ENCODE assay signal across 16 cellular contexts in genomic region chr1:114470681-114471080, GRCh38. TPM values are rescaled to one million over a fixed set of nuclear protein-coding genes. Genes with fewer than 3 reads are reported as not detected.
A peak's percentile ranks its signal among the peaks of the same experiment; 100 is the strongest.
DNase-seq lines count a peak whose midpoint lies in the region; ATAC-seq and TF ChIP-seq lines count a peak whose summit lies in the region.
"Had no signal": no experiment of that assay in that cellular context is flagged by ENCODE, and none has a peak within 500 bp of the region (broad histone marks: within the 10 kb centered on the region; RNA-seq: fewer than 3 reads in every experiment).

No MANE protein-coding gene starts in this region.

- H3K4me3 Mint-ChIP-seq in natural killer cell (no peak overlapping the region), T-helper 17 cell (no peak overlapping the region), endodermal cell (no peak overlapping the region)
- H3K4me3 Mint-ChIP-seq in natural killer cell treated with Interleukin-12 subunit alpha and Interleukin-12 subunit beta and Interleukin-15 and Interleukin-18, amount 100 ng/mL, for 72 hours, result no peak overlapping the region
- no peak overlapping the region for H3K4me3 Mint-ChIP-seq in activated CD4-positive, alpha-beta T cell treated with anti-CD3 and anti-CD28 coated beads for 36 hours
- H3K4me3 Mint-ChIP-seq: GM23338, H9, HFFc6 had no signal

- H3K27me3 ChIP-seq in endodermal cell (ENCODE audit: control insufficient read depth, insufficient read depth, low read length, poor library complexity, severe bottlenecking), result no peaks in the 10 kb centered on the region

- WGBS in endodermal cell (ENCODE audit: insufficient coverage in 1 of 2, insufficient read length in 1 of 2), 2 experiments, result 71 to 77% methylated on average over 4 to 5 of the region's 5 CpGs

- H3K4me1 Mint-ChIP-seq in natural killer cell (peaks cover 65 to 82% of the 10 kb centered on the region in 2 donors), T-helper 17 cell (peaks cover 56% of the 10 kb centered on the region), endodermal cell (peaks cover 18% of the 10 kb centered on the region)
- H3K4me1 Mint-ChIP-seq in natural killer cell treated with Interleukin-12 subunit alpha and Interleukin-12 subunit beta and Interleukin-15 and Interleukin-18, amount 100 ng/mL, for 72 hours (ENCODE audit: low read depth in 2 of 2), result peaks cover 57 to 61% of the 10 kb centered on the region in 2 donors
- peaks cover 63% of the 10 kb centered on the region for H3K4me1 Mint-ChIP-seq in activated CD4-positive, alpha-beta T cell treated with anti-CD3 and anti-CD28 coated beads for 36 hours

- no peaks in the 10 kb centered on the region for H3K4me1 ChIP-seq in endodermal cell (ENCODE audit: control insufficient read depth, insufficient read depth, low read length)

- H3K36me3 Mint-ChIP-seq in natural killer cell, result no peaks in the 10 kb centered on the region
- peaks cover 5% of the 10 kb centered on the region for H3K36me3 Mint-ChIP-seq in natural killer cell treated with Interleukin-12 subunit alpha and Interleukin-12 subunit beta and Interleukin-15 and Interleukin-18, amount 100 ng/mL, for 72 hours
- peaks cover 4% of the 10 kb centered on the region for H3K36me3 Mint-ChIP-seq in T-helper 17 cell (ENCODE audit: low read depth)
- H3K36me3 Mint-ChIP-seq in endodermal cell (ENCODE audit: low read depth), result peaks cover 33% of the 10 kb centered on the region
- peaks cover 22% of the 10 kb centered on the region for H3K36me3 Mint-ChIP-seq in activated CD4-positive, alpha-beta T cell treated with anti-CD3 and anti-CD28 coated beads for 36 hours (ENCODE audit: low read depth)

- CTCF ChIA-PET in activated CD4-positive, alpha-beta T cell treated with anti-CD3 and anti-CD28 coated beads for 36 hours (lab: Charles Lee), result interaction anchor here (0.5 kb wide), 1 partner anchor 84 kb away, joined by 3 read pairs; no protein-coding TSS in a partner anchor

- H3K27ac Mint-ChIP-seq in natural killer cell, result peak overlapping the region; percentile 2 to 39
- no peak overlapping the region for H3K27ac Mint-ChIP-seq in natural killer cell treated with Interleukin-12 subunit alpha and Interleukin-12 subunit beta and Interleukin-15 and Interleukin-18, amount 100 ng/mL, for 72 hours
- H3K27ac Mint-ChIP-seq in T-helper 17 cell, result peak overlapping the region; percentile 54
- peak overlapping the region; percentile 37 for H3K27ac Mint-ChIP-seq in endodermal cell
- H3K27ac Mint-ChIP-seq in activated CD4-positive, alpha-beta T cell treated with anti-CD3 and anti-CD28 coated beads for 36 hours, result no peak overlapping the region
- H3K27ac Mint-ChIP-seq: GM23338, HFFc6 had no signal

- no peaks in the 10 kb centered on the region for H3K9me3 Mint-ChIP-seq in natural killer cell
- no peaks in the 10 kb centered on the region for H3K9me3 Mint-ChIP-seq in natural killer cell treated with Interleukin-12 subunit alpha and Interleukin-12 subunit beta and Interleukin-15 and Interleukin-18, amount 100 ng/mL, for 72 hours
- peaks cover 4% of the 10 kb centered on the region for H3K9me3 Mint-ChIP-seq in endodermal cell
- peaks cover 5% of the 10 kb centered on the region for H3K9me3 Mint-ChIP-seq in activated CD4-positive, alpha-beta T cell treated with anti-CD3 and anti-CD28 coated beads for 36 hours (ENCODE audit: low read depth)
- H3K9me3 Mint-ChIP-seq: H9 had no signal

- no peak overlapping the region for H3K9ac ChIP-seq in endodermal cell (ENCODE audit: extremely low read depth, low read length, poor library complexity, severe bottlenecking)

- no peaks in the 10 kb centered on the region for H3K9me3 ChIP-seq in T-helper 17 cell (ENCODE audit: control insufficient read depth, low read length, poor library complexity, severe bottlenecking)
- H3K9me3 ChIP-seq in endodermal cell (ENCODE audit: control insufficient read depth, low read length), result no peaks in the 10 kb centered on the region
- H3K9me3 ChIP-seq: Caco-2 had no signal

- DNase-seq in natural killer cell, result no peak
- no peak for DNase-seq in natural killer cell treated with Interleukin-12 subunit alpha and Interleukin-12 subunit beta and Interleukin-15 and Interleukin-18, amount 100 ng/mL, for 72 hours (ENCODE audit: low spot score)
- no peak for DNase-seq in T-helper 17 cell
- no peak for DNase-seq in endodermal cell
- no peak for DNase-seq in foreskin fibroblast
- DNase-seq in activated CD4-positive, alpha-beta T cell treated with anti-CD3 and anti-CD28 coated beads for 36 hours, result no peak
- DNase-seq in COR-L47 (lab: John Stamatoyannopoulos, UW), result no peak
- DNase-seq: C1 segment of cervical spinal cord; Caco-2; CD4-positive, alpha-beta memory T cell; DMS153; DND-41; H9; HFFc6 had no signal

- no peak overlapping the region for H3K27ac ChIP-seq in endodermal cell (ENCODE audit: low read depth, low read length)

- H3K27me3 Mint-ChIP-seq in natural killer cell (ENCODE audit: low read depth in 2 of 2), result no peaks in the 10 kb centered on the region
- no peaks in the 10 kb centered on the region for H3K27me3 Mint-ChIP-seq in natural killer cell treated with Interleukin-12 subunit alpha and Interleukin-12 subunit beta and Interleukin-15 and Interleukin-18, amount 100 ng/mL, for 72 hours
- no peaks in the 10 kb centered on the region for H3K27me3 Mint-ChIP-seq in T-helper 17 cell
- no peaks in the 10 kb centered on the region for H3K27me3 Mint-ChIP-seq in endodermal cell (ENCODE audit: insufficient read depth)
- H3K27me3 Mint-ChIP-seq in activated CD4-positive, alpha-beta T cell treated with anti-CD3 and anti-CD28 coated beads for 36 hours, result no peaks in the 10 kb centered on the region
- H3K27me3 Mint-ChIP-seq: CD4-positive, alpha-beta memory T cell had no signal

- intact Hi-C loops in natural killer cell (cut with micrococcal nuclease), result no loop called here
- intact Hi-C loops in activated CD4-positive, alpha-beta T cell treated with anti-CD3 and anti-CD28 coated beads for 36 hours (cut with DNase I, micrococcal nuclease), result no loop called here

- H3K4me3 ChIP-seq in endodermal cell (ENCODE audit: low read length), result no peak overlapping the region
- H3K4me3 ChIP-seq in foreskin fibroblast (ENCODE audit: low read depth in 1 of 2, low read length in 2 of 2), result no peak overlapping the region
- H3K4me3 ChIP-seq: GM23338 had no signal

- TF ChIP-seq CTCF in natural killer cell (IDR thresholded peaks at IDR 0.05) (no peak), endodermal cell (conservative IDR thresholded peaks at IDR 0.05) (no peak), foreskin fibroblast (IDR thresholded peaks at IDR 0.05; ENCODE audit: low read depth, low read length) (no peak)

- H3K36me3 ChIP-seq in endodermal cell (ENCODE audit: control insufficient read depth, insufficient read depth, low read length), result peaks cover 10% of the 10 kb centered on the region

- POLR2A ChIA-PET in activated CD4-positive, alpha-beta T cell treated with anti-CD3 and anti-CD28 coated beads for 36 hours (lab: Charles Lee), result no interaction called here

- no peak for ATAC-seq in natural killer cell
- ATAC-seq in natural killer cell treated with Interleukin-12 subunit alpha and Interleukin-12 subunit beta and Interleukin-15 and Interleukin-18, amount 100 ng/mL, for 72 hours, result no peak
- ATAC-seq in T-helper 17 cell, result no peak
- no peak for ATAC-seq in activated CD4-positive, alpha-beta T cell treated with anti-CD3 and anti-CD28 coated beads for 36 hours
- ATAC-seq: GM23338, HCT116 had no signal

RNA-seq across cellular contexts. Expression of gene TRIM33, which starts 40.3 kb away (rescaled TPM):
- total RNA-seq in natural killer cell, result 10 to 100 TPM; 70.6 to 91.5 (median 86.1) TPM
- 10 to 100 TPM; 48.1 to 55.7 TPM for total RNA-seq in natural killer cell treated with Interleukin-12 subunit alpha and Interleukin-12 subunit beta and Interleukin-15 and Interleukin-18, amount 100 ng/mL, for 72 hours
- 10 to 100 TPM; 48.1 to 53.9 TPM for total RNA-seq in T-helper 17 cell
- 10 to 100 TPM; 47.2 to 50.6 TPM for total RNA-seq in endodermal cell
- polyA plus RNA-seq in endodermal cell (2013, experiment 1 of 2), result 35.8 TPM
- 35.1 TPM for polyA plus RNA-seq in endodermal cell (2013, experiment 2 of 2)
- 10 to 100 TPM; 32.5 to 41.6 TPM for total RNA-seq in activated CD4-positive, alpha-beta T cell treated with anti-CD3 and anti-CD28 coated beads for 36 hours

Comparison
In these comparisons a context has a peak if more than half of its experiments do, and no peak if none do; other contexts are left out.
1. H3K27ac Mint-ChIP-seq: peak in natural killer cell (2 of 2), T-helper 17 cell (single experiment) and endodermal cell (single experiment); none in natural killer cell treated with Interleukin-12 subunit alpha and Interleukin-12 subunit beta and Interleukin-15 and Interleukin-18, amount 100 ng/mL, for 72 hours (0 of 2) and activated CD4-positive, alpha-beta T cell treated with anti-CD3 and anti-CD28 coated beads for 36 hours (single experiment).